In the genomic region with DNA sequence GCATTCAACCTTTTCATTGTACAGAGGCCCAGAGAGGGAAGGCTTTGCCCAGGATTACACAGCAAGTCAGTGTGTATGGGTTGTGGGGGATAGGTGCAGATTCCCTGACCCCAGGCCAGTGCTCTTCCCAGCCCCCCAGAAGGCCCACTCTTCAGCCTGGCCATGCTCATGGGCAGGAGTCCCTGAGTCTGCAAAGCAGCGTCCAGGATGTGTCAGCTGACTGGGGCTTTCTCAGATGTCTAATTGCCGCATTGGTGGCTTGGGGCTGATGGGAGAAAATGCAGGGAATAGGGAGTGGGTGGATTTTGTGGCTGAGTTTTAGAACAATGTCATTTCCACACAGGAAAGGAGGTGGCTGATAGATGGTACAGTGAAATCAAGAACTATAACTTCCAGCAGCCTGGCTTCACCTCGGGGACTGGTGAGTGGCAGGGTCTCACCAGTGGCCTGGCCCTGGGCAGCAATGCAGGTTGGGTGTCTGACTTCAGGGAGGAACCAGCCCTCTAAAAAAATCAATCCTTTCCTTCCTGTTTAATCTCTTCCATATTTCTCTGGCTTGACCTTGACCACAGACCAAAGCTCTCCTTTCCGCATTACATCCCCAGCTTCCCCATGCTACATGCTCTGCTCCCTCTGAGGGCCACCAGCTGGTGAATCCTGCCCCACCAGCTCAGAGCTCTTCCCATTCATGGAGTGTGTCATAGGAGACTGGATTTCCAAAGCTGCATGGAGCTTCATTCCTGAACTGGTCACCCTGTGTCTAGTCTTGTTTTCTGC, we compare ENCODE assay signal across 10 cellular contexts. TPM values are rescaled to one million over a fixed set of nuclear protein-coding genes. Genes with fewer than 3 reads are reported as not detected.
DNase-seq lines count a peak whose midpoint lies in the region; ATAC-seq, FAIRE-seq and TF ChIP-seq lines count a peak whose summit lies in the region.
"Had no signal": no experiment of that assay in that cellular context is flagged by ENCODE, and none has a peak within 500 bp of the region (broad histone marks: within the 10 kb centered on the region; RNA-seq: fewer than 3 reads in every experiment).

No MANE protein-coding gene starts in this region.

- WGBS in heart right ventricle, 2 donors = 65 to 70% methylated on average over 4 of the region's 4 CpGs

- intact Hi-C loops in heart right ventricle (cut with DNase I) = no loop called here
- intact Hi-C loops in cardiac septum (cut with DNase I) = no loop called here

- peaks cover 0 to 7% (median 0%) of the 10 kb centered on the region in 11 donors for H3K9me3 ChIP-seq in heart right ventricle

- peaks cover 17% of the 10 kb centered on the region for H3K36me3 Mint-ChIP-seq in activated naive CD8-positive, alpha-beta T cell

- peaks cover 0 to 23% (median 0%) of the 10 kb centered on the region in 9 donors for H3K36me3 ChIP-seq in heart right ventricle

- DNase-seq in heart right ventricle (no peak), cardiac septum (ENCODE audit: low spot score) (no peak), lung microvascular endothelial cell (ENCODE audit: low read depth in 2 of 2) (peak; percentile 39 to 45), urothelium cell line (ENCODE audit: low spot score) (no peak)
- DNase-seq: COR-L47, NCI-H1436 treated with DMSO at 0.1 percent for 48 hours had no signal

- no peaks in the 10 kb centered on the region for H3K27me3 Mint-ChIP-seq in activated naive CD8-positive, alpha-beta T cell

- no peaks in the 10 kb centered on the region for H3K27me3 ChIP-seq in heart right ventricle

- peak overlapping the region in 1 of 10 donors; percentile 33 for H3K4me3 ChIP-seq in heart right ventricle

- peak; percentile 59 for FAIRE-seq in urothelium cell line (lab: Jason Lieb, UNC)

- peak overlapping the region in 8 of 10 donors; percentile 49 to 96 (median 68) for H3K27ac ChIP-seq in heart right ventricle

- H3K4me1 ChIP-seq in heart right ventricle = peaks cover 6 to 98% (median 42%) of the 10 kb centered on the region in 9 donors

- H3K27ac Mint-ChIP-seq in activated naive CD8-positive, alpha-beta T cell = peak overlapping the region; percentile 97

- ATAC-seq in heart right ventricle (no peak), GM21576 (IDR thresholded peaks at IDR 0.05; ENCODE audit: unreplicated experiment) (no peak), HG02610 (IDR thresholded peaks at IDR 0.05; ENCODE audit: unreplicated experiment) (no peak), GM19328 (IDR thresholded peaks at IDR 0.05; ENCODE audit: unreplicated experiment) (no peak)

- no peak for TF ChIP-seq CTCF in heart right ventricle (IDR thresholded peaks at IDR 0.05)

- peaks cover 7% of the 10 kb centered on the region for H3K9me3 Mint-ChIP-seq in activated naive CD8-positive, alpha-beta T cell (ENCODE audit: low read depth)

- H3K4me1 Mint-ChIP-seq in activated naive CD8-positive, alpha-beta T cell (ENCODE audit: low read depth) = peaks cover 81% of the 10 kb centered on the region

- peak overlapping the region; percentile 65 for H3K4me3 Mint-ChIP-seq in activated naive CD8-positive, alpha-beta T cell

RNA-seq across cellular contexts. Expression of gene GLIPR2, which starts 14.2 kb away (rescaled TPM):
- total RNA-seq in heart right ventricle (10 to 100 TPM in 2 of 10 donors, 1 to 10 TPM in 8; 4.7 to 19.2 (median 5.8) TPM), cardiac septum (6.6 TPM), lung microvascular endothelial cell (42.3 and 52.2 TPM in 2 replicates)
- 10 to 100 TPM in 1 of 2 donors, 1 to 10 TPM in 1; 8.0 to 13.9 TPM for polyA plus RNA-seq in heart right ventricle

RNA-seq across cellular contexts. Expression of gene CCIN, which starts 18.5 kb away (rescaled TPM):
- total RNA-seq in heart right ventricle = under 1 TPM in 1 of 10 donors, not detected in 9; 0.15 TPM
- polyA plus RNA-seq in heart right ventricle = under 1 TPM in 1 of 2 donors, not detected in 1; 0.12 TPM
- 0.16 TPM for total RNA-seq in cardiac septum
- under 0.01 and 0.22 TPM in 2 replicates for total RNA-seq in lung microvascular endothelial cell

RNA-seq across cellular contexts. Expression of gene CLTA, which starts 40.0 kb away (rescaled TPM):
- total RNA-seq in heart right ventricle (10 to 100 TPM; 44.5 to 80.4 (median 48.8) TPM), cardiac septum (58.3 TPM), lung microvascular endothelial cell (221 and 243 TPM in 2 replicates)
- polyA plus RNA-seq in heart right ventricle = 100 to 1,000 TPM in 1 of 2 donors, 10 to 100 TPM in 1; 34.3 to 138 TPM

Comparison
In these comparisons a context has a peak if more than half of its experiments do, and no peak if none do; other contexts are left out.
1. DNase-seq: peak in lung microvascular endothelial cell (2 of 2); none in heart right ventricle (0 of 2), cardiac septum (single experiment) and urothelium cell line (single experiment).